In the genomic region with DNA sequence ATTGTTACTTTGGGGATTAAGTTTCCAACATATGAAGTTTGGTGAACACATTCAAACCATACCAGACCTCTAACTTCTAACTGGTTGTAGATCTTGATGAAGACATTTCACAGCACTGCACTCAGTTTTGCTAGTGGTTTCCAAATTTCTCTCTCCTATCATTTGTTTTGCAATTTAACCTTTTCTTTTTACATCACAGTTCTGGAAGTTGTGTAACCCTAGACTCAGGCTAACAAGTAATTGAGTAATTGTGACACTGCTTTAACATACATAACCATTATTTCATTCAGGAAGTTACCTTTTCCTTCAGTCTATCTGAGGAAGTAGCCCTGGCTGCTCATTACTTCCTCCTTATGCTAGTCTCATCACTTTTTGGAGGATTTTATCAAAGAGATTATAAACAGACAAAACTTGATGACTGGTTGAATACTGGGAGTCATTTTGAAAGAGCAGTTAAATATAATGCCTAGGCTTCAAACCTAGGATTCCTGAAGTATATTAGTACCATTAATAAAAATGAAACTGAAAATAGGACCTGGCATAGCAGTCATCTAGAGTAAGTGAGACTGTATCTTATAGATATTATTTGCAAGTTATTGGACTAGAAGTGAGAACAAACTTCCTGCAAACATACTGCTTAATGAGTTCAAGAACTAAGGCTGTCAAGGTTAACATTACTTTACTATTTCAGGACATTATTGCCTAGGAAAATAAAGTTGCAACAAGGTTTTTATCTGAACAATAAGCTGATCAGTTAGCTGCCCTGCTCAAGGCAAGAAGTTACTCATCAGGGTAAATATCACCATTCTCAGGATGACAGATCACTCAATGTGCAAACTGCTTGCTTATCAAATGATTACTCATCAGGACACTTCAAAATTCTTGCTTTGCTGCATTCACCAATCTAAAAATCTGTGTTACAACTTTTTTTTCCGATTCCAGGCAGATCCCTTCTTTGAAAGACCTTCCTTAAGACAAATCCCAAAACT, we compare ENCODE assay signal across 10 cellular contexts. TPM values are rescaled to one million over a fixed set of nuclear protein-coding genes. Genes with fewer than 3 reads are reported as not detected.
A peak's percentile ranks its signal among the peaks of the same experiment; 100 is the strongest.
DNase-seq lines count a peak whose midpoint lies in the region; ATAC-seq and TF ChIP-seq lines count a peak whose summit lies in the region.
"Had no signal": no experiment of that assay in that cellular context is flagged by ENCODE, and none has a peak within 500 bp of the region (broad histone marks: within the 10 kb centered on the region; RNA-seq: fewer than 3 reads in every experiment).

No MANE protein-coding gene starts in this region.

- peak overlapping the region; percentile 44; the same call in 1 of the 2 replicates for H3K4me3 ChIP-seq in PC-3 (ENCODE audit: low read length)

- TF ChIP-seq CTCF in PC-3 (conservative IDR thresholded peaks at IDR 0.05; ENCODE audit: low read depth, low read length), result no peak

- H3K4me2 ChIP-seq in PC-3 (ENCODE audit: low read length), result peak overlapping the region; percentile 76

- POLR2A ChIA-PET in PC-3 (lab: Charles Lee; ENCODE audit: unreplicated experiment), result no interaction called here

- H3K27me3 ChIP-seq in PC-3 (ENCODE audit: low read length), result no peaks in the 10 kb centered on the region

- H3K27ac Mint-ChIP-seq in activated naive CD4-positive, alpha-beta T cell treated with anti-CD3 and anti-CD28 coated beads, Interleukin-2, amount 10 ng/mL, durations not matched to agents 7 days and 5 days, result peak overlapping the region; percentile 28
- H3K27ac Mint-ChIP-seq: activated B cell treated with CpG ODN at 0.5 μM for 24 hours had no signal

- H3K27ac ChIP-seq in PC-3 (ENCODE audit: low read length), result peak overlapping the region; percentile 82

- no peak for DNase-seq in activated naive CD4-positive, alpha-beta T cell treated with anti-CD3 and anti-CD28 coated beads, Interleukin-2, amount 10 ng/mL, durations not matched to agents 7 days and 5 days
- no peak for DNase-seq in activated naive CD4-positive, alpha-beta T cell treated with Interleukin-2 at 50 U/mL for 16 hours
- DNase-seq in PC-3 (peak; percentile 70), posterior vena cava (ENCODE audit: low spot score) (no peak), sciatic nerve (ENCODE audit: low spot score) (no peak)
- DNase-seq in stimulated activated naive CD8-positive, alpha-beta T cell treated with anti-CD3 and anti-CD28 coated beads, Interleukin-15, Interleukin-2, amounts not matched to agents 100 U/mL and 50 U/mL, for 24 hours, result no peak
- DNase-seq: activated B cell treated with CpG ODN at 0.5 μM for 24 hours, NCI-H1930 had no signal

- no peaks in the 10 kb centered on the region for H3K36me3 ChIP-seq in PC-3 (ENCODE audit: low read depth, low read length)

- H3K4me3 Mint-ChIP-seq in activated naive CD4-positive, alpha-beta T cell treated with anti-CD3 and anti-CD28 coated beads, Interleukin-2, amount 10 ng/mL, durations not matched to agents 7 days and 5 days, result no peak overlapping the region
- H3K4me3 Mint-ChIP-seq: activated B cell treated with CpG ODN at 0.5 μM for 24 hours had no signal

- no peaks in the 10 kb centered on the region for H3K9me3 ChIP-seq in PC-3 (ENCODE audit: low read length)

- H3K36me3 Mint-ChIP-seq in activated naive CD4-positive, alpha-beta T cell treated with anti-CD3 and anti-CD28 coated beads, Interleukin-2, amount 10 ng/mL, durations not matched to agents 7 days and 5 days, result no peaks in the 10 kb centered on the region

- no peaks in the 10 kb centered on the region for H3K79me2 ChIP-seq in PC-3 (ENCODE audit: low read length)

- ATAC-seq in HG02981 (IDR thresholded peaks at IDR 0.05; ENCODE audit: unreplicated experiment) (peak; percentile 53), PC-3 (peak; percentile 61), GM19455 (IDR thresholded peaks at IDR 0.05; ENCODE audit: unreplicated experiment) (no peak), sciatic nerve (no peak)
- peak; percentile 79 for ATAC-seq in stimulated activated naive CD8-positive, alpha-beta T cell treated with anti-CD3 and anti-CD28 coated beads, Interleukin-15, Interleukin-2, amounts not matched to agents 100 U/mL and 50 U/mL, for 24 hours

- no TSS peak for BruUV-seq in PC-3 (replicated peaks; lab: Mats Ljungman, UMichigan)

- no peaks in the 10 kb centered on the region for H4K20me1 ChIP-seq in PC-3 (ENCODE audit: low read length)

- intact Hi-C loops in PC-3 (cut with micrococcal nuclease) (loop anchor here (10.0 kb wide), 1 partner anchor 89 kb away; no protein-coding TSS in a partner anchor), posterior vena cava (cut with DNase I) (no loop called here), sciatic nerve (cut with DNase I) (no loop called here)

- no peak overlapping the region for H3K9ac ChIP-seq in PC-3 (ENCODE audit: low read length)

- no peaks in the 10 kb centered on the region for H3K27me3 Mint-ChIP-seq in activated naive CD4-positive, alpha-beta T cell treated with anti-CD3 and anti-CD28 coated beads, Interleukin-2, amount 10 ng/mL, durations not matched to agents 7 days and 5 days
- H3K27me3 Mint-ChIP-seq: activated B cell treated with CpG ODN at 0.5 μM for 24 hours had no signal

- H3K9me3 Mint-ChIP-seq in activated naive CD4-positive, alpha-beta T cell treated with anti-CD3 and anti-CD28 coated beads, Interleukin-2, amount 10 ng/mL, durations not matched to agents 7 days and 5 days, result no peaks in the 10 kb centered on the region
- H3K9me3 Mint-ChIP-seq: activated B cell treated with CpG ODN at 0.5 μM for 24 hours had no signal

- CTCF ChIA-PET in activated naive CD4-positive, alpha-beta T cell treated with anti-CD3 and anti-CD28 coated beads, Interleukin-2, amount 10 ng/mL, durations not matched to agents 7 days and 5 days (lab: Charles Lee), result no interaction called here
- CTCF ChIA-PET in PC-3 (lab: Charles Lee), result no interaction called here

- no peaks in the 10 kb centered on the region for H3K9me2 ChIP-seq in PC-3 (replicated peaks; ENCODE audit: low read length)

- H3F3A ChIP-seq in PC-3 (ENCODE audit: low read length, unreplicated experiment), result peaks cover 6% of the 10 kb centered on the region

- no peak overlapping the region for H2AFZ ChIP-seq in PC-3 (ENCODE audit: low read length)

- peaks cover 18% of the 10 kb centered on the region for H3K4me1 Mint-ChIP-seq in activated naive CD4-positive, alpha-beta T cell treated with anti-CD3 and anti-CD28 coated beads, Interleukin-2, amount 10 ng/mL, durations not matched to agents 7 days and 5 days
- H3K4me1 Mint-ChIP-seq: activated B cell treated with CpG ODN at 0.5 μM for 24 hours had no signal

- peaks cover 52% of the 10 kb centered on the region for H3K4me1 ChIP-seq in PC-3 (ENCODE audit: insufficient read depth, low read length)

RNA-seq across cellular contexts. Expression of gene TEX13C, which starts 25.6 kb away (rescaled TPM):
- total RNA-seq in PC-3 (2014; rRNA removed) (not detected in 2 replicates), posterior vena cava (not detected), sciatic nerve (not detected)
- total RNA-seq: activated B cell treated with CpG ODN at 0.5 μM for 24 hours had no signal

Comparison
In these comparisons a context has a peak if more than half of its experiments do, and no peak if none do; other contexts are left out.
1. ATAC-seq: peak in HG02981 (single experiment), PC-3 (single experiment) and stimulated activated naive CD8-positive, alpha-beta T cell treated with anti-CD3 and anti-CD28 coated beads, Interleukin-15, Interleukin-2, amounts not matched to agents 100 U/mL and 50 U/mL, for 24 hours (single experiment); none in GM19455 (single experiment) and sciatic nerve (single experiment).